Comparison of ENCODE assay signal across 35 cellular contexts in genomic region chr7:146982482-146982881, GRCh38.
"Had no signal": no experiment of that assay in that cellular context is flagged by ENCODE, and none has a peak within 500 bp of the region (broad histone marks: within the 10 kb centered on the region; RNA-seq: fewer than 3 reads in every experiment).

No MANE protein-coding gene starts in this region.

- DNase-seq: activated B cell treated with CpG ODN at 0.5 μM for 24 hours; activated CD4-positive, alpha-beta memory T cell treated with anti-CD3 and anti-CD28 coated beads for 36 hours; activated CD4-positive, alpha-beta T cell treated with anti-CD3 and anti-CD28 coated beads for 4 hours; activated CD4-positive, alpha-beta T cell treated with anti-CD3 and anti-CD28 coated beads, Interleukin-2, amount 50 U/mL, for 1 hour; activated CD4-positive, CD25-positive, alpha-beta regulatory T cell treated with anti-CD3 and anti-CD28 coated beads, Interleukin-2, amount 50 U/mL, for 72 hours; activated CD8-positive, alpha-beta memory T cell treated with anti-CD3 and anti-CD28 coated beads, Interleukin-2, amount 50 U/mL, for 4 hours; activated effector memory CD4-positive, alpha-beta T cell treated with Interleukin-2 at 50 U/mL for 16 hours; activated naive CD4-positive, alpha-beta T cell treated with anti-CD3 and anti-CD28 coated beads, Interleukin-2, amount 10 ng/mL, durations not matched to agents 7 days and 5 days; activated naive CD8-positive, alpha-beta T cell treated with anti-CD3 and anti-CD28 coated beads, Interleukin-2, amount 50 U/mL, for 24 hours; activated T-cell treated with anti-CD3 and anti-CD28 coated beads for 4 hours; activated T-cell treated with anti-CD3 and anti-CD28 coated beads, Interleukin-2, amount 50 U/mL, for 4 hours; anterior cingulate cortex; caudate nucleus; Karpas-422; NCI-H1048; NCI-H1105 treated with DMSO at 0.1 percent for 48 hours; NCI-H1436; NCI-H187; NCI-H2029 treated with DMSO at 0.1 percent for 48 hours; NCI-H2107; NCI-H226; NCI-H510A; NCI-H774; PC-9; SIG-M5; T-helper 1 cell; T-helper 2 cell; T-helper 9 cell had no signal

- ATAC-seq: activated naive CD8-positive, alpha-beta T cell treated with anti-CD3 and anti-CD28 coated beads, Interleukin-2, amount 50 U/mL, for 24 hours; activated T-cell treated with anti-CD3 and anti-CD28 coated beads, Interleukin-2, amount 50 U/mL, for 4 hours; Right ventricle myocardium inferior; SK-N-SH treated with all-trans-retinoic acid at 6 μM for 48 hours had no signal

- H3K4me3 ChIP-seq: PC-9 had no signal

- H2AFZ ChIP-seq: PC-9 had no signal

- H3K4me2 ChIP-seq: PC-9 had no signal

- H3K27ac ChIP-seq: PC-9, RWPE1, VCaP had no signal

- FAIRE-seq: bronchial epithelial cell, colon, RCC 7860 had no signal
